ENCODE assay signal across 15 cellular contexts in genomic region chr2:144481109-144481508, GRCh38. TPM values are rescaled to one million over a fixed set of nuclear protein-coding genes. Genes with fewer than 3 reads are reported as not detected.
DNase-seq lines count a peak whose midpoint lies in the region; ATAC-seq, FAIRE-seq and TF ChIP-seq lines count a peak whose summit lies in the region.
"Had no signal": no experiment of that assay in that cellular context is flagged by ENCODE, and none has a peak within 500 bp of the region (broad histone marks: within the 10 kb centered on the region; RNA-seq: fewer than 3 reads in every experiment).

No MANE protein-coding gene starts in this region.

- H3K27ac ChIP-seq in layer of hippocampus (ENCODE audit: low read depth, low read length) (peak overlapping the region; percentile 49), trophoblast cell (ENCODE audit: low read depth, low read length) (no peak overlapping the region)

- H3K4me1 ChIP-seq in adipocyte (ENCODE audit: control insufficient read depth, insufficient read depth, low read length) (peaks cover 87% of the 10 kb centered on the region), trophoblast cell (ENCODE audit: control insufficient read depth in 1 of 2, insufficient read depth in 2 of 2, low read length in 2 of 2) (peaks cover 9 to 11% of the 10 kb centered on the region in 2 experiments)
- H3K4me1 ChIP-seq: Caco-2 had no signal

- TF ChIP-seq POLR2A in GM12891 (IDR thresholded peaks at IDR 0.05; ENCODE audit: low read depth, low read length) (no peak), GM18505 (IDR thresholded peaks at IDR 0.05; ENCODE audit: borderline replicate concordance, extremely low read depth, insufficient read depth, insufficient read length) (no peak)

- H3K4me3 ChIP-seq in adipocyte (ENCODE audit: low read length) = no peak overlapping the region
- H3K4me3 ChIP-seq in trophoblast cell (ENCODE audit: low read depth, low read length) = no peak overlapping the region

- peak overlapping the region; percentile 44 for H2AK5ac ChIP-seq in trophoblast cell (ENCODE audit: low read length)

- H3K14ac ChIP-seq in trophoblast cell (ENCODE audit: low read length) = no peak overlapping the region

- H3K9ac ChIP-seq in adipocyte (ENCODE audit: low read length) (peak overlapping the region; percentile 2), trophoblast cell (ENCODE audit: low read length) (no peak overlapping the region)

- H3K4me3 Mint-ChIP-seq in stimulated activated naive CD8-positive, alpha-beta T cell treated with anti-CD3 and anti-CD28 coated beads, Interleukin-15, amount 100 ng/mL, for 72 hours = no peak overlapping the region
- H3K4me3 Mint-ChIP-seq: activated naive CD4-positive, alpha-beta T cell treated with anti-CD3 and anti-CD28 coated beads, Interleukin-2, amount 10 ng/mL, durations not matched to agents 7 days and 5 days had no signal

- 88% methylated on average over 1 of the region's 6 CpGs for WGBS in trophoblast cell (ENCODE audit: extremely low coverage, insufficient coverage, insufficient read length)

- H3K79me1 ChIP-seq in trophoblast cell (ENCODE audit: low read length) = peaks cover 11% of the 10 kb centered on the region

- DNase-seq in GM12891 (ENCODE audit: insufficient read length, low spot score) (no peak), adipocyte (ENCODE audit: low read depth) (no peak), trophoblast cell (no peak)
- DNase-seq in activated naive CD4-positive, alpha-beta T cell treated with anti-CD3 and anti-CD28 coated beads, Interleukin-2, amount 50 U/mL, for 16 hours = no peak
- DNase-seq in stimulated activated naive CD8-positive, alpha-beta T cell treated with anti-CD3 and anti-CD28 coated beads, Interleukin-15, amount 100 ng/mL, for 72 hours = no peak
- no peak for DNase-seq in activated CD8-positive, alpha-beta memory T cell treated with anti-CD3 and anti-CD28 coated beads, Interleukin-2, amount 50 U/mL, for 4 hours
- DNase-seq: activated naive CD4-positive, alpha-beta T cell treated with anti-CD3 and anti-CD28 coated beads, Interleukin-2, amount 10 ng/mL, durations not matched to agents 7 days and 5 days; Caco-2; NCI-H1105 treated with DMSO at 0.1 percent for 48 hours; NCI-H2171 treated with DMSO at 0.1 percent for 48 hours; stimulated activated CD4-positive, alpha-beta T cell treated with anti-CD3 and anti-CD28 coated beads, Interleukin-15, amount 100 ng/mL, for 24 hours had no signal

- no peak overlapping the region for H3K23ac ChIP-seq in trophoblast cell (ENCODE audit: low read length)

- H3K27me3 Mint-ChIP-seq in stimulated activated naive CD8-positive, alpha-beta T cell treated with anti-CD3 and anti-CD28 coated beads, Interleukin-15, amount 100 ng/mL, for 72 hours = no peaks in the 10 kb centered on the region
- H3K27me3 Mint-ChIP-seq: activated naive CD4-positive, alpha-beta T cell treated with anti-CD3 and anti-CD28 coated beads, Interleukin-2, amount 10 ng/mL, durations not matched to agents 7 days and 5 days had no signal

- no peak for ATAC-seq in GM18505 (IDR thresholded peaks at IDR 0.05; ENCODE audit: unreplicated experiment)
- no peak for ATAC-seq in stimulated activated naive CD8-positive, alpha-beta T cell treated with anti-CD3 and anti-CD28 coated beads, Interleukin-15, amount 100 ng/mL, for 72 hours
- ATAC-seq: activated CD4-positive, CD25-positive, alpha-beta regulatory T cell treated with anti-CD3 and anti-CD28 coated beads, Interleukin-2, amount 50 U/mL, for 24 hours had no signal

- H4K12ac ChIP-seq in trophoblast cell (ENCODE audit: low read depth, low read length) = no peak overlapping the region

- no peak overlapping the region for H3K4me2 ChIP-seq in trophoblast cell (ENCODE audit: low read length)

- H2BK120ac ChIP-seq in trophoblast cell (ENCODE audit: insufficient read depth, low read length, poor library complexity) = peak overlapping the region; percentile 91

- no peaks in the 10 kb centered on the region for H3K9me3 Mint-ChIP-seq in stimulated activated naive CD8-positive, alpha-beta T cell treated with anti-CD3 and anti-CD28 coated beads, Interleukin-15, amount 100 ng/mL, for 72 hours
- H3K9me3 Mint-ChIP-seq: activated naive CD4-positive, alpha-beta T cell treated with anti-CD3 and anti-CD28 coated beads, Interleukin-2, amount 10 ng/mL, durations not matched to agents 7 days and 5 days had no signal

- H3K27me3 ChIP-seq in adipocyte (replicated peaks; ENCODE audit: control insufficient read depth, insufficient read depth, low read length) = no peaks in the 10 kb centered on the region
- no peaks in the 10 kb centered on the region for H3K27me3 ChIP-seq in layer of hippocampus (ENCODE audit: control insufficient read depth, insufficient read depth, low read length)
- no peaks in the 10 kb centered on the region for H3K27me3 ChIP-seq in trophoblast cell (ENCODE audit: insufficient read depth, low read length)

- H3K4ac ChIP-seq in trophoblast cell (ENCODE audit: low read depth, low read length) = no peak overlapping the region

- FAIRE-seq in GM12891 (lab: Jason Lieb, UNC) = no peak
- FAIRE-seq: bronchial epithelial cell had no signal

- H2AFZ ChIP-seq in trophoblast cell (ENCODE audit: insufficient read depth, low read length, poor library complexity) = no peak overlapping the region

- no peak overlapping the region for H4K8ac ChIP-seq in trophoblast cell (ENCODE audit: low read depth, low read length)

- H4K91ac ChIP-seq in trophoblast cell (ENCODE audit: low read depth, low read length) = peak overlapping the region; percentile 79

- H3K79me2 ChIP-seq in trophoblast cell (ENCODE audit: control insufficient read depth, insufficient read depth, low read length, poor library complexity) = no peaks in the 10 kb centered on the region

- no peaks in the 10 kb centered on the region for H3K4me1 Mint-ChIP-seq in stimulated activated naive CD8-positive, alpha-beta T cell treated with anti-CD3 and anti-CD28 coated beads, Interleukin-15, amount 100 ng/mL, for 72 hours
- H3K4me1 Mint-ChIP-seq: activated naive CD4-positive, alpha-beta T cell treated with anti-CD3 and anti-CD28 coated beads, Interleukin-2, amount 10 ng/mL, durations not matched to agents 7 days and 5 days had no signal

- H3K36me3 ChIP-seq in adipocyte (ENCODE audit: control insufficient read depth, insufficient read depth, low read length, severe bottlenecking) = peaks cover 31% of the 10 kb centered on the region
- H3K36me3 ChIP-seq in trophoblast cell (ENCODE audit: control insufficient read depth in 1 of 2, insufficient read depth in 2 of 2, low read length in 2 of 2) = no peaks in the 10 kb centered on the region

- no peaks in the 10 kb centered on the region for H3K9me3 ChIP-seq in adipocyte (ENCODE audit: control insufficient read depth, low read length)
- no peaks in the 10 kb centered on the region for H3K9me3 ChIP-seq in trophoblast cell (ENCODE audit: insufficient read depth, low read depth, low read length)
- H3K9me3 ChIP-seq: Caco-2 had no signal

- H3K18ac ChIP-seq in trophoblast cell (ENCODE audit: low read length) = no peak overlapping the region

- H3K27ac Mint-ChIP-seq in stimulated activated naive CD8-positive, alpha-beta T cell treated with anti-CD3 and anti-CD28 coated beads, Interleukin-15, amount 100 ng/mL, for 72 hours = no peak overlapping the region
- H3K27ac Mint-ChIP-seq: activated naive CD4-positive, alpha-beta T cell treated with anti-CD3 and anti-CD28 coated beads, Interleukin-2, amount 10 ng/mL, durations not matched to agents 7 days and 5 days had no signal

- peak overlapping the region; percentile 12 for H2BK5ac ChIP-seq in trophoblast cell (ENCODE audit: low read depth, low read length, poor library complexity)

- H2BK12ac ChIP-seq in trophoblast cell (ENCODE audit: low read length) = peak overlapping the region; percentile 15

TF ChIP-seq in GM12891, 5 proteins besides CTCF, POLR2A, EP300 and RAD21:
- TF ChIP-seq POU2F2 (IDR thresholded peaks at IDR 0.05; ENCODE audit: low read depth, low read length) = no peak
- 0 out of 2 replicates have a peak, but pooled peaks have one; percentile 13 for TF ChIP-seq SPI1 (IDR thresholded peaks at IDR 0.05; ENCODE audit: low read depth, low read length)

RNA-seq across cellular contexts. Expression of gene ZEB2, which starts 38.8 kb away (rescaled TPM):
- 1.3 TPM for polyA plus RNA-seq in GM12891 (2012; ENCODE audit: low read depth, missing spikeins)
- 4.0 and 4.4 TPM in 2 replicates for polyA plus RNA-seq in trophoblast cell (2013)
